In genomic region chr3:36647423-36647853, GRCh38 we compare ENCODE assay signal across 1 cellular context.
TF ChIP-seq lines count a peak whose summit lies in the region.

No MANE protein-coding gene starts in this region.

TF ChIP-seq in K562, 482 proteins besides CTCF, POLR2A, EP300 and RAD21 (continued from another document and continues in another):
- TF ChIP-seq ATF3 (IDR thresholded peaks at IDR 0.05) (peak; percentile 93), ATF3 (CRISPR knock-in tag; conservative IDR thresholded peaks at IDR 0.05) (no peak), JUND (IDR thresholded peaks at IDR 0.05; ENCODE audit: borderline replicate concordance, low read depth, low read length) (peak; percentile 83), JUND (tag; IDR thresholded peaks at IDR 0.05; ENCODE audit: borderline replicate concordance, low read depth, low read length) (peak; percentile 34; the same call in 2 of the 3 replicates), POLR2H (tag; IDR thresholded peaks at IDR 0.05; ENCODE audit: low read depth) (peak; percentile 76), OTX1 (CRISPR knock-in tag; IDR thresholded peaks at IDR 0.05) (0 out of 2 replicates have a peak, but pooled peaks have one; percentile 41), ILK (tag; IDR thresholded peaks at IDR 0.05; ENCODE audit: borderline replicate concordance, low read depth) (no peak), ATF7 (IDR thresholded peaks at IDR 0.05) (peak; percentile 92; the same call in 1 of the 2 replicates), ZBTB9 (CRISPR knock-in tag; IDR thresholded peaks at IDR 0.05) (no peak), ZNF586 (CRISPR knock-in tag; conservative IDR thresholded peaks at IDR 0.05) (peak; percentile 72; the same call in 1 of the 2 replicates), BMI1 (IDR thresholded peaks at IDR 0.05; ENCODE audit: low read length) (no peak), THRB (CRISPR knock-in tag; conservative IDR thresholded peaks at IDR 0.05) (peak; percentile 69; the same call in 1 of the 2 replicates), SAP30 (IDR thresholded peaks at IDR 0.05; ENCODE audit: borderline replicate concordance, insufficient read depth, low read depth, low read length, poor library complexity, severe bottlenecking) (no peak), JUN (IDR thresholded peaks at IDR 0.05; ENCODE audit: borderline replicate concordance, low read depth, low read length) (peak; percentile 82), JUN (CRISPR knock-in tag; IDR thresholded peaks at IDR 0.05; ENCODE audit: borderline replicate concordance) (no peak), ZNF76 (CRISPR knock-in tag; IDR thresholded peaks at IDR 0.05; ENCODE audit: borderline replicate concordance) (0 out of 2 replicates have a peak, but pooled peaks have one; percentile 23), ZNF212 (CRISPR knock-in tag; IDR thresholded peaks at IDR 0.05) (0 out of 2 replicates have a peak, but pooled peaks have one; percentile 19), PRDM10 (IDR thresholded peaks at IDR 0.05; ENCODE audit: partially characterized antibody) (peak; percentile 7), BCLAF1 (IDR thresholded peaks at IDR 0.05; ENCODE audit: borderline replicate concordance in 1 of 2, control insufficient read depth in 1 of 2, low read depth in 2 of 2, low read length in 1 of 2) (no peak), PBX2 (CRISPR knock-in tag; IDR thresholded peaks at IDR 0.05; ENCODE audit: low read depth) (no peak), PBX2 (tag; conservative IDR thresholded peaks at IDR 0.05; ENCODE audit: low read depth) (0 out of 2 replicates have a peak, but pooled peaks have one; percentile 32), GABPA (tag; conservative IDR thresholded peaks at IDR 0.05; ENCODE audit: low read depth) (peak; percentile 34; the same call in 1 of the 2 replicates), ZNF175 (CRISPR knock-in tag; IDR thresholded peaks at IDR 0.05; ENCODE audit: low read depth) (peak; percentile 86), BCL6 (CRISPR knock-in tag; IDR thresholded peaks at IDR 0.05) (peak; percentile 41; the same call in 1 of the 2 replicates), TEAD1 (CRISPR knock-in tag; IDR thresholded peaks at IDR 0.05) (peak in 1 of 2 experiments; percentile 23; a peak in 1 of 4 replicates), ZNF830 (CRISPR knock-in tag; IDR thresholded peaks at IDR 0.05) (no peak)
- TF ChIP-seq, protein P1, sequence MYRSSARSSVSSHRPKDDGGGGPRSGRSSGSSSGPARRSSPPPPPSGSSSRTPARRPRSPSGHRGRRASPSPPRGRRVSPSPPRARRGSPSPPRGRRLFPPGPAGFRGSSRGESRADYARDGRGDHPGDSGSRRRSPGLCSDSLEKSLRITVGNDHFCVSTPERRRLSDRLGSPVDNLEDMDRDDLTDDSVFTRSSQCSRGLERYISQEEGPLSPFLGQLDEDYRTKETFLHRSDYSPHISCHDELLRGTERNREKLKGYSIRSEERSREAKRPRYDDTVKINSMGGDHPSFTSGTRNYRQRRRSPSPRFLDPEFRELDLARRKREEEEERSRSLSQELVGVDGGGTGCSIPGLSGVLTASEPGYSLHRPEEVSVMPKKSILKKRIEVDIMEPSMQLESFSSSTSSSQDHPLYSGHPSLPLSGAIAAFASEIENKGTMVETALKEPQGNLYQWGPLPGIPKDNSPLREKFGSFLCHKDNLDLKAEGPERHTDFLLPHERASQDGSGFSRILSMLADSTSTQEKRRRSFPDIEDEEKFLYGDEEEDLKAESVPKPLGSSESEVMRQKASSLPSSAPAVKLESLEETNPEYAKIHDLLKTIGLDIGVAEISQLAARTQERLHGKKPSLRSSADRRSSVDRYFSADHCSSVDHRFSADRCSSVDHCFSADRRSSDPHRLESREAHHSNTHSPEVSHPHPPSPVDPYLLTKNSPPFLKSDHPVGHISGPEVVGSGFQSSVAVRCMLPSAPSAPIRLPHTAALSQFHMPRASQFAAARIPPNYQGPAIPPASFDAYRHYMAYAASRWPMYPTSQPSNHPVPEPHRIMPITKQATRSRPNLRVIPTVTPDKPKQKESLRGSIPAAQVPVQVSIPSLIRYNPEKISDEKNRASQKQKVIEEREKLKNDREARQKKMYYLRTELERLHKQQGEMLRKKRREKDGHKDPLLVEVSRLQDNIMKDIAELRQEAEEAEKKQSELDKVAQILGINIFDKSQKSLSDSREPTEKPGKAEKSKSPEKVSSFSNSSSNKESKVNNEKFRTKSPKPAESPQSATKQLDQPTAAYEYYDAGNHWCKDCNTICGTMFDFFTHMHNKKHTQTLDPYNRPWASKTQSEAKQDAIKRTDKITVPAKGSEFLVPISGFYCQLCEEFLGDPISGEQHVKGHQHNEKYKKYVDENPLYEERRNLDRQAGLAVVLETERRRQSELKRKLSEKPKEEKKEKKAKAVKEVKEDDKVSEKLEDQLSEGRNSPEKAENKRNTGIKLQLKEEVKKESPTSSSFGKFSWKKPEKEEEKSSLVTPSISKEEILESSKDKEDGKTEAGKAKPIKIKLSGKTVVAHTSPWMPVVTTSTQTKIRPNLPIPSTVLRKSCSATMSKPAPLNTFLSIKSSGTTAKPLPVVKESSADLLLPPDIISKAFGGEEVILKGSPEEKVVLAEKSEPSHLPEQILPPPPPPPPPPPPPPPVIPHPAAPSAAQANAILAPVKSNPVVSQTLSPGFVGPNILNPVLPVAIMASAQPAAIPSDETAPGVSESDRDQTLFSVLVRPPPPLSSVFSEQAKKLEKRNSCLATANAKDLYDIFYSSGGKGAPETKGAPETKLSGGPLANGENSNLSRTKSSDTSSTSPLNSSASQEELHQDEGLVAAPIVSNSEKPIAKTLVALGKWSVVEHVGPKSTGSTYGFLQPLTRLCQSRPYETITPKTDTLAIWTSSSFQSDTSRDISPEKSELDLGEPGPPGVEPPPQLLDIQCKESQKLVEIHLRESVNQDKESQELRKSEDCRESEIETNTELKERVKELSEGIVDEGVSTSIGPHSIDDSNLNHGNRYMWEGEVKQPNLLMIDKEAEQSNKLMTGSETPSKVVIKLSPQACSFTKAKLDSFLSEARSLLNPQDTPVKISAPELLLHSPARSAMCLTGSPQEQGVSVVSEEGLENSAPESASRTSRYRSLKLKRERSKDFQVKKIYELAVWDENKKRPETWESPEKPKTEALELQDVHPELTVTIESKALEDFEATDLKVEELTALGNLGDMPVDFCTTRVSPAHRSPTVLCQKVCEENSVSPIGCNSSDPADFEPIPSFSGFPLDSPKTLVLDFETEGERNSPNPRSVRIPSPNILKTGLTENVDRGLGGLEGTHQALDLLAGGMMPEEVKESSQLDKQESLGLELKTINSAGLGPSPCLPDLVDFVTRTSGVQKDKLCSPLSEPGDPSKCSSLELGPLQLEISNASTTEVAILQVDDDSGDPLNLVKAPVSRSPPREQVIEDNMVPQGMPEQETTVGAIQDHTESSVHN (IDR thresholded peaks at IDR 0.05; ENCODE audit: borderline replicate concordance in 1 of 2, low read depth in 1 of 2) = 0 out of 4 replicates have a peak, but pooled peaks of 1 of the 2 experiments have one; percentile 19
- TF ChIP-seq, protein P2, sequence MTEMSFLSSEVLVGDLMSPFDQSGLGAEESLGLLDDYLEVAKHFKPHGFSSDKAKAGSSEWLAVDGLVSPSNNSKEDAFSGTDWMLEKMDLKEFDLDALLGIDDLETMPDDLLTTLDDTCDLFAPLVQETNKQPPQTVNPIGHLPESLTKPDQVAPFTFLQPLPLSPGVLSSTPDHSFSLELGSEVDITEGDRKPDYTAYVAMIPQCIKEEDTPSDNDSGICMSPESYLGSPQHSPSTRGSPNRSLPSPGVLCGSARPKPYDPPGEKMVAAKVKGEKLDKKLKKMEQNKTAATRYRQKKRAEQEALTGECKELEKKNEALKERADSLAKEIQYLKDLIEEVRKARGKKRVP (CRISPR knock-in tag; IDR thresholded peaks at IDR 0.05) = peak; percentile 97
